19 cellular contexts compared by ENCODE assay signal in the genomic region with DNA sequence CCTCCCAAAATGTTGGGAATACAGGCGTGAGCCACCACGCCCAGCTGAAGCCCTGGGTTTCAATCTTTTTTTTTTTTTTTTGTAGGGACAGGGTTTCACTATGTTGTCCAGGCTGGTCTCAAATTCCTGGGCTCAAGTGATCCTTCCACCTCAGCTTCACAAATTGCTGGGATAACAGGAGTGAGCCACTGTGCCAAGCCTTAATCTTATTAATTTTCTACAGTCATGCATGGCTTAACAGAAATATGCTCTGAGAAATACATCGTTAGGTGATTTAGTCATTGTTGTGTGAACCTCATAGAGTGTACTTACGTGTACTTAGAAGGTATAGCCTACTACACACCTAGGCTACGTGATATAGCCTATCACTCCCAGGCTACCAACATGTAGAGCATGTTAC. TPM values are rescaled to one million over a fixed set of nuclear protein-coding genes. Genes with fewer than 3 reads are reported as not detected.
"Had no signal": no experiment of that assay in that cellular context is flagged by ENCODE, and none has a peak within 500 bp of the region (broad histone marks: within the 10 kb centered on the region; RNA-seq: fewer than 3 reads in every experiment).

No MANE protein-coding gene starts in this region.

- ATAC-seq: HepG2, K562, SK-N-SH treated with all-trans-retinoic acid at 6 μM for 48 hours had no signal

- DNase-seq: IMR-90, MV-4-11, NCI-H1048, NCI-H1105, NCI-H1417, NCI-H1436 treated with DMSO at 0.1 percent for 48 hours, NCI-H1694, NCI-H1930, NCI-H2081, NCI-H2107, NCI-H2227 treated with DMSO at 0.1 percent for 48 hours, NCI-H526 treated with DMSO at 0.1 percent for 48 hours, NCI-H748 treated with DMSO at 0.1 percent for 48 hours, Right ventricle myocardium superior, RPMI8226 had no signal

- FAIRE-seq: HepG2, K562, RCC 7860 had no signal

RNA-seq across cellular contexts. Expression of a gene that starts 31.0 kb away (rescaled TPM):
- total RNA-seq: Right ventricle myocardium superior had no signal
